ENCODE assay signal across 9 cellular contexts in genomic region chr5:134240421-134240962, GRCh38. TPM values are rescaled to one million over a fixed set of nuclear protein-coding genes. Genes with fewer than 3 reads are reported as not detected.
DNase-seq lines count a peak whose midpoint lies in the region; ATAC-seq, FAIRE-seq and TF ChIP-seq lines count a peak whose summit lies in the region.
"Had no signal": no experiment of that assay in that cellular context is flagged by ENCODE, and none has a peak within 500 bp of the region (broad histone marks: within the 10 kb centered on the region; RNA-seq: fewer than 3 reads in every experiment).

No MANE protein-coding gene starts in this region.

- H3K27me3 ChIP-seq in K562 (ENCODE audit: control insufficient read depth in 2 of 2, insufficient read depth in 2 of 2, low read length in 2 of 2) = no peaks in the 10 kb centered on the region
- no peaks in the 10 kb centered on the region for H3K27me3 ChIP-seq in BE2C

- 19% methylated on average over 7 of the region's 7 CpGs for WGBS in K562 (ENCODE audit: insufficient coverage, low coverage, missing lambda C conversion rate)

- H3K36me3 Mint-ChIP-seq in stimulated activated memory B cell treated with anti-CD40 and anti-IgM and Interleukin-4, amounts not matched to agents 10 μg/mL and 1 μg/mL and 100 μg/mL, for 72 hours = no peaks in the 10 kb centered on the region
- H3K36me3 Mint-ChIP-seq: activated naive CD4-positive, alpha-beta T cell treated with anti-CD3 and anti-CD28 coated beads, Interleukin-2, amount 50 U/mL, for 24 hours had no signal

- H3K27me3 Mint-ChIP-seq in stimulated activated memory B cell treated with anti-CD40 and anti-IgM and Interleukin-4, amounts not matched to agents 10 μg/mL and 1 μg/mL and 100 μg/mL, for 72 hours = no peaks in the 10 kb centered on the region
- H3K27me3 Mint-ChIP-seq: activated naive CD4-positive, alpha-beta T cell treated with anti-CD3 and anti-CD28 coated beads, Interleukin-2, amount 50 U/mL, for 24 hours had no signal

- no TSS peak for BruUV-seq in K562 (replicated peaks; lab: Mats Ljungman, UMichigan)

- peaks cover 0 to 3% of the 10 kb centered on the region in 2 experiments; a peak in 3 of 5 replicates for H3K4me1 ChIP-seq in K562 (replicated peaks in 1 of 2; ENCODE audit: control insufficient read depth in 2 of 2, insufficient read depth in 2 of 2, low read length in 2 of 2)
- H3K4me1 ChIP-seq in BE2C = no peaks in the 10 kb centered on the region

- H3K4me2 ChIP-seq in K562 (ENCODE audit: insufficient read depth, low read length) = no peak overlapping the region

- no peak overlapping the region for H3K4me3 Mint-ChIP-seq in stimulated activated memory B cell treated with anti-CD40 and anti-IgM and Interleukin-4, amounts not matched to agents 10 μg/mL and 1 μg/mL and 100 μg/mL, for 72 hours
- H3K4me3 Mint-ChIP-seq: activated naive CD4-positive, alpha-beta T cell treated with anti-CD3 and anti-CD28 coated beads, Interleukin-2, amount 50 U/mL, for 24 hours had no signal

- CTCF ChIA-PET in K562 (lab: Yijun Ruan, JAX; ENCODE audit: low intra/inter-chr PET ratio) = no interaction called here

- peak; percentile 57; the same call in 2 of the 3 replicates for ATAC-seq in K562
- ATAC-seq in stimulated activated memory B cell treated with anti-CD40 and anti-IgM and Interleukin-4, amounts not matched to agents 10 μg/mL and 1 μg/mL and 100 μg/mL, for 72 hours = no peak
- ATAC-seq in left colon = no peak

- H3K9me3 ChIP-seq in K562 (replicated peaks; ENCODE audit: control insufficient read depth, insufficient read depth, low read depth, low read length) = no peaks in the 10 kb centered on the region
- H3K9me3 ChIP-seq in BE2C = no peaks in the 10 kb centered on the region

- in situ Hi-C loops in K562 (cut with MboI) = no loop called here

- H3K9me1 ChIP-seq in K562 (ENCODE audit: control insufficient read depth, insufficient read depth, low read length) = no peaks in the 10 kb centered on the region

- no peak for TF ChIP-seq POLR2A in K562 (conservative IDR thresholded peaks at IDR 0.05)

- TF ChIP-seq RAD21 in K562 (CRISPR knock-in tag; conservative IDR thresholded peaks at IDR 0.05 in 1 of 2, IDR thresholded peaks at IDR 0.05 in 1 of 2) = no peak

- no peak for FAIRE-seq in K562 (lab: Jason Lieb, UNC)

- peak overlapping the region; percentile 41 for H2AFZ ChIP-seq in K562 (ENCODE audit: low read depth, low read length)

- no peaks in the 10 kb centered on the region for H3K9me3 Mint-ChIP-seq in stimulated activated memory B cell treated with anti-CD40 and anti-IgM and Interleukin-4, amounts not matched to agents 10 μg/mL and 1 μg/mL and 100 μg/mL, for 72 hours
- H3K9me3 Mint-ChIP-seq: activated naive CD4-positive, alpha-beta T cell treated with anti-CD3 and anti-CD28 coated beads, Interleukin-2, amount 50 U/mL, for 24 hours had no signal

- intact Hi-C loops in K562 (cut with micrococcal nuclease) = no loop called here
- intact Hi-C loops in left colon (cut with DNase I, micrococcal nuclease) = no loop called here

- no peak for TF ChIP-seq EP300 in K562 (IDR thresholded peaks at IDR 0.05; ENCODE audit: low read length)

- peak overlapping the region; percentile 37 for H3K27ac Mint-ChIP-seq in stimulated activated memory B cell treated with anti-CD40 and anti-IgM and Interleukin-4, amounts not matched to agents 10 μg/mL and 1 μg/mL and 100 μg/mL, for 72 hours
- H3K27ac Mint-ChIP-seq: activated naive CD4-positive, alpha-beta T cell treated with anti-CD3 and anti-CD28 coated beads, Interleukin-2, amount 50 U/mL, for 24 hours had no signal

- H3K79me2 ChIP-seq in K562 (ENCODE audit: control insufficient read depth, insufficient read depth, low read length) = no peaks in the 10 kb centered on the region

- DNase-seq in NCI-H146 treated with DMSO at 0.1 percent for 48 hours (lab: John Stamatoyannopoulos, UW; ENCODE audit: unreplicated experiment) = peak; percentile 19
- DNase-seq in K562 (ENCODE audit: extremely low read depth in 1 of 4, low spot score in 3 of 4) = no peak
- DNase-seq in iPS-NIHi11 (ENCODE audit: low spot score) = peak; percentile 33
- no peak for DNase-seq in stimulated activated naive CD4-positive, alpha-beta T cell treated with Interleukin-2 at 50 U/mL for 16 hours (lab: John Stamatoyannopoulos, UW)
- no peak for DNase-seq in activated naive CD4-positive, alpha-beta T cell (lab: John Stamatoyannopoulos, UW)
- DNase-seq in left colon = no peak
- DNase-seq in BE2C = no peak

- H3K36me3 ChIP-seq in K562 (ENCODE audit: control insufficient read depth, insufficient read depth, low read length) = no peaks in the 10 kb centered on the region
- H3K36me3 ChIP-seq in BE2C = no peaks in the 10 kb centered on the region

- no peak for TF ChIP-seq CTCF in K562 (IDR thresholded peaks at IDR 0.05 in 2 of 3, conservative IDR thresholded peaks at IDR 0.05 in 1 of 3; ENCODE audit: insufficient read depth in 2 of 3, low read depth in 1 of 3, low read length in 3 of 3)
- no peak for TF ChIP-seq CTCF in BE2C (IDR thresholded peaks at IDR 0.05; ENCODE audit: low read depth, low read length)

- peaks cover 5% of the 10 kb centered on the region for H3K4me1 Mint-ChIP-seq in stimulated activated memory B cell treated with anti-CD40 and anti-IgM and Interleukin-4, amounts not matched to agents 10 μg/mL and 1 μg/mL and 100 μg/mL, for 72 hours
- H3K4me1 Mint-ChIP-seq: activated naive CD4-positive, alpha-beta T cell treated with anti-CD3 and anti-CD28 coated beads, Interleukin-2, amount 50 U/mL, for 24 hours had no signal

- POLR2A ChIA-PET in K562 (lab: Yijun Ruan, JAX) = no interaction called here

- no peaks in the 10 kb centered on the region for H4K20me1 ChIP-seq in K562 (replicated peaks; ENCODE audit: control insufficient read depth, insufficient read depth, low read length)

- H3K27ac ChIP-seq in K562 (ENCODE audit: extremely low read depth, low read depth, low read length) = no peak overlapping the region

- H3K4me3 ChIP-seq in K562 (no peak overlapping the region), BE2C (ENCODE audit: low read depth, low read length) (no peak overlapping the region)

- no peak overlapping the region for H3K9ac ChIP-seq in K562 (ENCODE audit: insufficient read depth in 1 of 2, low read depth in 2 of 2, low read length in 2 of 2)

TF ChIP-seq in K562, 482 proteins besides CTCF, POLR2A, EP300 and RAD21:
- TF ChIP-seq MEF2A (IDR thresholded peaks at IDR 0.05; ENCODE audit: control insufficient read depth, low read depth, low read length) (peak; percentile 55; the same call in 1 of the 2 replicates), NFATC3 (IDR thresholded peaks at IDR 0.05) (no peak), POLR3A (IDR thresholded peaks at IDR 0.05; ENCODE audit: borderline replicate concordance, extremely low read depth, insufficient read depth, insufficient read length) (no peak), C11orf30 (IDR thresholded peaks at IDR 0.05; ENCODE audit: low read depth) (peak; percentile 79), MAFG (tag; conservative IDR thresholded peaks at IDR 0.05) (peak; percentile 55), RFX5 (IDR thresholded peaks at IDR 0.05; ENCODE audit: low read depth, low read length) (peak; percentile 83), HIVEP1 (CRISPR knock-in tag; IDR thresholded peaks at IDR 0.05) (no peak), ZNF316 (IDR thresholded peaks at IDR 0.05) (peak; percentile 81)

RNA-seq across cellular contexts. Expression of gene PPP2CA, which starts 14.6 kb away (rescaled TPM):
- total RNA-seq in K562 (2011; cell fraction: chromatin; rRNA removed; ENCODE audit: low replicate concordance) = 23.9 and 70.7 TPM in 2 replicates
- total RNA-seq in K562 (2011; cell fraction: nucleolus; rRNA removed) = 15.0 and 16.3 TPM in 2 replicates
- 25.6 and 41.1 TPM in 2 replicates for total RNA-seq in K562 (2011; cell fraction: nucleoplasm; rRNA removed)
- total RNA-seq in K562 (2014; rRNA removed) (237 and 254 TPM in 2 replicates), K562 (2014; rRNA removed; fragmentation: Illumina TruSeq; extraction: Trizol) (109 and 129 TPM in 2 replicates), K562 (2015; rRNA removed; fragmentation: Illumina TruSeq; extraction: Trizol) (69.9 and 76.2 TPM in 2 replicates), K562 (2021) (190 and 194 TPM in 2 replicates), left colon (100 to 1,000 TPM; 117 to 119 TPM)
- polyA plus RNA-seq in K562 (2011; rRNA removed) (158 and 257 TPM in 2 replicates), K562 (2014; fragmentation: Illumina TruSeq; extraction: Trizol) (90.3 and 94.9 TPM in 2 replicates), K562 (2014; fragmentation: Nextera tagmentation; extraction: Ambion mirVana) (10 to 100 TPM; 23.0 to 24.8 TPM), K562 (2014; rRNA removed) (149 and 211 TPM in 2 replicates)
- polyA plus RNA-seq in K562 (2011; cell fraction: cytosol; rRNA removed) = 86.1 and 87.0 TPM in 2 replicates
- polyA plus RNA-seq in K562 (2011; cell fraction: nucleus; rRNA removed) = 32.6 and 43.8 TPM in 2 replicates
- polyA plus RNA-seq in K562 (2012) = 133 and 154 TPM in 2 replicates
- polyA minus RNA-seq in K562 (2011; rRNA and poly(A)+ RNA removed) = 212 and 242 TPM in 2 replicates
- polyA minus RNA-seq in K562 (2011; cell fraction: cytosol; rRNA and poly(A)+ RNA removed) = 80.6 and 127 TPM in 2 replicates
- polyA minus RNA-seq in K562 (2011; cell fraction: nucleus; rRNA and poly(A)+ RNA removed) = 16.0 and 27.2 TPM in 2 replicates
- 306 TPM for polyA plus RNA-seq in BE2C (2012; ENCODE audit: insufficient read depth, insufficient read length, low read depth)

Comparison
In these comparisons a context has a peak if more than half of its experiments do, and no peak if none do; other contexts are left out.
1. DNase-seq: peak in NCI-H146 treated with DMSO at 0.1 percent for 48 hours (single experiment) and iPS-NIHi11 (single experiment); none in K562 (0 of 4), stimulated activated naive CD4-positive, alpha-beta T cell treated with Interleukin-2 at 50 U/mL for 16 hours (single experiment), activated naive CD4-positive, alpha-beta T cell (0 of 4), left colon (0 of 2) and BE2C (single experiment).